19 cellular contexts compared by ENCODE assay signal in the genomic region with DNA sequence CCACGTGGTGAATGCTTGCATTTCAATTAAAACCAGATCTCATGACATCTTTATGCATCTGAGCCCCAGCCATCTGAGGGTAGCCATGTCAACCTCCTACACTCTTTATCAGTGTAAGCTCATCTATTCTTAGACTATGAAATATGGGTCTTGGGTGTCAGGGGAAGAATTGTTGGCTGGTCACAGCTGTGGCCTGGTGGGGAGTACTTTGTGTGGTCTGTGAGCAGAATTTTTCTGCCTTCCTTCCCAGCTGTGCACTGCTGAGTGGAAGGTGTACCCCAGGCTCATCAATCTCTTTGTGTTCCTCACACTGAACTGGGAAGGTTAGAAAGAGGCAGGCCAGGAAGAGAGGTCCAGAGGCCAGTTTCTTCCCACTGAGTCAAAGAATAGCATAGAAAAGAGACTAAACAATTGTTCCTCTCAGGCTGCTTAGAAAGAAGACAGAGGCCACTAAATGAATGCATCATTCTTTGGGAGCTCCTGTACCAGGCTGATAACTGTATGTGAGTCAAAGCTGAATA.
DNase-seq lines count a peak whose midpoint lies in the region; ATAC-seq and TF ChIP-seq lines count a peak whose summit lies in the region.
"Had no signal": no experiment of that assay in that cellular context is flagged by ENCODE, and none has a peak within 500 bp of the region (broad histone marks: within the 10 kb centered on the region; RNA-seq: fewer than 3 reads in every experiment).

No MANE protein-coding gene starts in this region.

- H3K27ac ChIP-seq in AG04450 (ENCODE audit: low read depth, low read length) = peak overlapping the region; percentile 25
- H3K27ac ChIP-seq in endodermal cell (ENCODE audit: low read depth, low read length) = peak overlapping the region; percentile 78
- H3K27ac ChIP-seq in naive thymus-derived CD4-positive, alpha-beta T cell (ENCODE audit: low read depth, low read length) = no peak overlapping the region
- H3K27ac ChIP-seq: suprapubic skin had no signal

- H3K4me1 Mint-ChIP-seq in endodermal cell = peaks cover 12% of the 10 kb centered on the region
- no peaks in the 10 kb centered on the region for H3K4me1 Mint-ChIP-seq in naive thymus-derived CD4-positive, alpha-beta T cell
- H3K4me1 Mint-ChIP-seq: activated B cell treated with CpG ODN at 0.5 μM for 24 hours, memory B cell had no signal

- TF ChIP-seq CTCF in AG04450 (IDR thresholded peaks at IDR 0.05; ENCODE audit: low read depth, low read length) = no peak
- TF ChIP-seq CTCF in endodermal cell (conservative IDR thresholded peaks at IDR 0.05) = no peak

- H3K36me3 Mint-ChIP-seq in endodermal cell (ENCODE audit: low read depth) = peaks cover 34% of the 10 kb centered on the region
- H3K36me3 Mint-ChIP-seq in naive thymus-derived CD4-positive, alpha-beta T cell = no peaks in the 10 kb centered on the region
- H3K36me3 Mint-ChIP-seq: memory B cell had no signal

- DNase-seq in AG04450 (ENCODE audit: low read depth, low spot score) (no peak), NCI-H226 (peak; percentile 47), endodermal cell (no peak), myocyte (ENCODE audit: low read depth) (peak; percentile 87), DMS 273 (lab: John Stamatoyannopoulos, UW; ENCODE audit: unreplicated experiment) (no peak), NCI-H446 treated with DMSO at 0.1 percent for 48 hours (lab: John Stamatoyannopoulos, UW) (no peak)
- DNase-seq in naive thymus-derived CD4-positive, alpha-beta T cell = no peak
- DNase-seq: activated B cell treated with CpG ODN at 0.5 μM for 24 hours; activated naive CD4-positive, alpha-beta T cell treated with anti-CD3 and anti-CD28 coated beads, Interleukin-2, amount 50 U/mL, for 16 hours; Calu3; cerebellar nuclear complex; erythroblast; NCI-H2171 treated with DMSO at 0.1 percent for 48 hours; posterior cingulate gyrus; stimulated activated CD4-positive, alpha-beta T cell treated with anti-CD3 and anti-CD28 coated beads, Interleukin-15, amount 100 ng/mL, for 24 hours had no signal

- no peak overlapping the region for H3K4me3 ChIP-seq in AG04450 (ENCODE audit: low read depth, low read length)
- H3K4me3 ChIP-seq in endodermal cell (ENCODE audit: low read length) = no peak overlapping the region
- no peak overlapping the region for H3K4me3 ChIP-seq in naive thymus-derived CD4-positive, alpha-beta T cell (ENCODE audit: low read length)
- H3K4me3 ChIP-seq: suprapubic skin had no signal

- peak overlapping the region; percentile 33 for H3K27ac Mint-ChIP-seq in endodermal cell
- no peak overlapping the region for H3K27ac Mint-ChIP-seq in naive thymus-derived CD4-positive, alpha-beta T cell
- H3K27ac Mint-ChIP-seq: activated B cell treated with CpG ODN at 0.5 μM for 24 hours, memory B cell had no signal

- no peaks in the 10 kb centered on the region for H3K27me3 Mint-ChIP-seq in endodermal cell (ENCODE audit: insufficient read depth)
- H3K27me3 Mint-ChIP-seq in naive thymus-derived CD4-positive, alpha-beta T cell = peaks cover 0 to 11% (median 4%) of the 10 kb centered on the region in 5 donors
- H3K27me3 Mint-ChIP-seq: activated B cell treated with CpG ODN at 0.5 μM for 24 hours had no signal

- peaks cover 24% of the 10 kb centered on the region for H3K36me3 ChIP-seq in endodermal cell (ENCODE audit: control insufficient read depth, insufficient read depth, low read length)
- H3K36me3 ChIP-seq in naive thymus-derived CD4-positive, alpha-beta T cell (ENCODE audit: control insufficient read depth in 2 of 3, insufficient read depth in 3 of 3, low read length in 3 of 3) = no peaks in the 10 kb centered on the region
- H3K36me3 ChIP-seq: suprapubic skin had no signal

- peaks cover 3% of the 10 kb centered on the region for H3K9me3 Mint-ChIP-seq in endodermal cell
- peaks cover 0 to 5% (median 2%) of the 10 kb centered on the region in 11 donors for H3K9me3 Mint-ChIP-seq in naive thymus-derived CD4-positive, alpha-beta T cell

- H3K4me3 Mint-ChIP-seq in endodermal cell = no peak overlapping the region
- no peak overlapping the region for H3K4me3 Mint-ChIP-seq in naive thymus-derived CD4-positive, alpha-beta T cell
- H3K4me3 Mint-ChIP-seq: activated B cell treated with CpG ODN at 0.5 μM for 24 hours, memory B cell had no signal

- H3K9ac ChIP-seq in endodermal cell (ENCODE audit: extremely low read depth, low read length, poor library complexity, severe bottlenecking) = no peak overlapping the region

- no peak for ATAC-seq in naive thymus-derived CD4-positive, alpha-beta T cell
- no peak for ATAC-seq in esophagus mucosa
- ATAC-seq: HepG2 had no signal

- CTCF ChIA-PET in AG04450 (lab: Charles Lee) = interaction anchor here (0.6 to 1.2 kb wide), 4 partner anchors 10 to 198 kb away, joined by 3 to 5 read pairs (median 3); no protein-coding TSS in a partner anchor
- CTCF ChIA-PET in naive thymus-derived CD4-positive, alpha-beta T cell (lab: Charles Lee) = interaction anchor here (0.6 kb wide), 1 partner anchor 179 kb away, joined by 3 read pairs; no protein-coding TSS in a partner anchor

- WGBS in endodermal cell (ENCODE audit: insufficient coverage in 1 of 2, insufficient read length in 1 of 2), 2 experiments = 95% methylated on average over 1 of the region's 1 CpG; no CpG with 5 or more reads in 1 of the 2 experiments

- peaks cover 7% of the 10 kb centered on the region for H3K4me1 ChIP-seq in endodermal cell (ENCODE audit: control insufficient read depth, insufficient read depth, low read length)
- no peaks in the 10 kb centered on the region for H3K4me1 ChIP-seq in naive thymus-derived CD4-positive, alpha-beta T cell (ENCODE audit: control insufficient read depth in 2 of 2, insufficient read depth in 2 of 2, low read length in 2 of 2)
- H3K4me1 ChIP-seq: suprapubic skin had no signal

- POLR2A ChIA-PET in AG04450 (lab: Yijun Ruan, JAX) = interaction anchor here (0.9 kb wide), 1 partner anchor 13 kb away, joined by 3 read pairs; no protein-coding TSS in a partner anchor
- POLR2A ChIA-PET in naive thymus-derived CD4-positive, alpha-beta T cell (lab: Charles Lee) = no interaction called here

- intact Hi-C loops in naive thymus-derived CD4-positive, alpha-beta T cell (cut with micrococcal nuclease) = no loop called here

- no peaks in the 10 kb centered on the region for H3K9me3 ChIP-seq in AG04450 (ENCODE audit: control insufficient read depth, insufficient read depth, low read length)
- H3K9me3 ChIP-seq in endodermal cell (ENCODE audit: control insufficient read depth, low read length) = peaks cover 8% of the 10 kb centered on the region
- no peaks in the 10 kb centered on the region for H3K9me3 ChIP-seq in naive thymus-derived CD4-positive, alpha-beta T cell (ENCODE audit: control insufficient read depth in 2 of 3, low read length in 3 of 3)
- H3K9me3 ChIP-seq: suprapubic skin had no signal

- H3K27me3 ChIP-seq in AG04450 (ENCODE audit: control insufficient read depth, insufficient read depth, low read length) = no peaks in the 10 kb centered on the region
- H3K27me3 ChIP-seq in endodermal cell (ENCODE audit: control insufficient read depth, insufficient read depth, low read length, poor library complexity, severe bottlenecking) = no peaks in the 10 kb centered on the region
- no peaks in the 10 kb centered on the region for H3K27me3 ChIP-seq in naive thymus-derived CD4-positive, alpha-beta T cell (ENCODE audit: control insufficient read depth in 2 of 2, insufficient read depth in 2 of 2, low read length in 2 of 2)
- H3K27me3 ChIP-seq: suprapubic skin had no signal

Comparison
In these comparisons a context has a peak if more than half of its experiments do, and no peak if none do; other contexts are left out.
1. DNase-seq: peak in NCI-H226 (single experiment) and myocyte (single experiment); none in AG04450 (single experiment), endodermal cell (single experiment), DMS 273 (single experiment), NCI-H446 treated with DMSO at 0.1 percent for 48 hours (single experiment) and naive thymus-derived CD4-positive, alpha-beta T cell (0 of 9).